7 cellular contexts compared by ENCODE assay signal in the genomic region with DNA sequence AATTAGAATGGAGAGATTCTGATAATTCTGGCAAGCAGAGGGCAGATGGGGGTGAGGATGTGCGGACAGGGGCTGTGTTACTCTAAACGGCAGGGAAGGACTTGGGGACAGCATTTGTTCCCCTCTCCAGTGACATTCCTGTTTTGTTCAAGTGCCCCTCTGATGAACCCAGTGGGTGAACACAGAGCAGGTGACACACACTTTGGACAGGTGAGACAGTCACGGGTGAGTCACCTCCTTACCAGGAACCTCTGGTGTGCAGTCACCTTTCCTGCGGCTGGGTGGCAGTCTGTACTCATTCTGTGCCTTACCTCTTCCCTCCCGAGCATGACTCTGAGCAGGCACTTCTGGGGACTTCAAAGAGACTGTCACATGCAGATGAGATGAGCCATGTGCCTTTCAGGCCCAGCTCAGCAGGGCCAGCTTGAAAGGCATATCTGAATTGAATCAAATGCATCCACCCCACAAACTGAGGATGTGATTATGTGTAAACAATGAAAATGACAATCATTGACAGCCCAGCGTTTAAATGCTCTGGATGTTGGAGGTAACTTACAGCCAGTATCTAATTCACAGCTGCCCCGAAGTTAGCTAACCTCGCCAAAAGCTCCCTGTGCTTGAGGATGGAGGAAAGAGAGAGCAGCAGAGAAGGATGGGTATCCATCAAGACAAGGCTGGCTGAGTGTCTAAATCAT.
DNase-seq lines count a peak whose midpoint lies in the region; ATAC-seq and TF ChIP-seq lines count a peak whose summit lies in the region.
"Not testable (repeated sequence)": the region's sequence is repeated elsewhere in the genome, so short reads cannot be mapped to it uniquely, and the experiment has no call there.

No MANE protein-coding gene starts in this region.

- CTCF ChIA-PET in activated CD4-positive, alpha-beta memory T cell treated with anti-CD3 and anti-CD28 coated beads, Interleukin-2, amount 10 ng/mL, durations not matched to agents 7 days and 5 days (lab: Charles Lee) = interaction anchor here (1.4 to 1.7 kb wide), 2 partner anchors 212 to 218 kb away, joined by 3 to 7 read pairs; no protein-coding TSS in a partner anchor

- not testable (repeated sequence) for H3K9me2 ChIP-seq in MM.1S (replicated peaks; ENCODE audit: insufficient read depth, low read length)

- H3K36me3 ChIP-seq in MM.1S (replicated peaks; ENCODE audit: insufficient read depth, low read length); mucosa of descending colon (ENCODE audit: low read depth): not testable (repeated sequence)

- DNase-seq in MM.1S = peak; percentile 11
- not testable (repeated sequence) for DNase-seq in activated CD4-positive, alpha-beta memory T cell treated with anti-CD3 and anti-CD28 coated beads, Interleukin-2, amount 10 ng/mL, durations not matched to agents 7 days and 5 days; effector memory CD8-positive, alpha-beta T cell; mucosa of descending colon

- H3K36me3 Mint-ChIP-seq in activated CD4-positive, alpha-beta memory T cell treated with anti-CD3 and anti-CD28 coated beads, Interleukin-2, amount 10 ng/mL, durations not matched to agents 7 days and 5 days (ENCODE audit: low read depth) = peaks cover 24% of the 10 kb centered on the region
- not testable (repeated sequence) for H3K36me3 Mint-ChIP-seq in effector memory CD8-positive, alpha-beta T cell (ENCODE audit: insufficient read depth)

- not testable (repeated sequence) for H3K4me3 ChIP-seq in MM.1S (ENCODE audit: low read length); mucosa of descending colon

- TF ChIP-seq CTCF in MM.1S (IDR thresholded peaks at IDR 0.05; ENCODE audit: low read length); mucosa of descending colon (IDR thresholded peaks at IDR 0.05): not testable (repeated sequence)

- H3K4me2 ChIP-seq in MM.1S (ENCODE audit: low read depth, low read length) = not testable (repeated sequence)

- not testable (repeated sequence) for H3K9me3 ChIP-seq in MM.1S (replicated peaks; ENCODE audit: insufficient read depth, low read length); mucosa of descending colon

- H3K27me3 Mint-ChIP-seq in activated CD4-positive, alpha-beta memory T cell treated with anti-CD3 and anti-CD28 coated beads, Interleukin-2, amount 10 ng/mL, durations not matched to agents 7 days and 5 days; effector memory CD8-positive, alpha-beta T cell: not testable (repeated sequence)

- H3K4me3 Mint-ChIP-seq in activated CD4-positive, alpha-beta memory T cell treated with anti-CD3 and anti-CD28 coated beads, Interleukin-2, amount 10 ng/mL, durations not matched to agents 7 days and 5 days; effector memory CD8-positive, alpha-beta T cell: not testable (repeated sequence)

- peaks cover 73% of the 10 kb centered on the region for H3K79me2 ChIP-seq in MM.1S (ENCODE audit: low read length)

- H3K9me3 Mint-ChIP-seq in activated CD4-positive, alpha-beta memory T cell treated with anti-CD3 and anti-CD28 coated beads, Interleukin-2, amount 10 ng/mL, durations not matched to agents 7 days and 5 days; effector memory CD8-positive, alpha-beta T cell: not testable (repeated sequence)

- H4K20me1 ChIP-seq in MM.1S (ENCODE audit: insufficient read depth, low read length) = not testable (repeated sequence)

- not testable (repeated sequence) for H2AFZ ChIP-seq in MM.1S (ENCODE audit: low read length)

- POLR2A ChIA-PET in activated CD4-positive, alpha-beta memory T cell treated with anti-CD3 and anti-CD28 coated beads, Interleukin-2, amount 10 ng/mL, durations not matched to agents 7 days and 5 days (lab: Charles Lee) = not testable (repeated sequence)

- H3K4me1 Mint-ChIP-seq in activated CD4-positive, alpha-beta memory T cell treated with anti-CD3 and anti-CD28 coated beads, Interleukin-2, amount 10 ng/mL, durations not matched to agents 7 days and 5 days = peaks cover 49% of the 10 kb centered on the region
- peaks cover 7 to 11% of the 10 kb centered on the region in 2 donors for H3K4me1 Mint-ChIP-seq in effector memory CD8-positive, alpha-beta T cell (ENCODE audit: low read depth in 2 of 2)

- H3K27me3 ChIP-seq in MM.1S (replicated peaks; ENCODE audit: insufficient read depth, low read length) = not testable (repeated sequence)

- not testable (repeated sequence) for H3K9ac ChIP-seq in MM.1S (ENCODE audit: low read length)

- intact Hi-C loops in mucosa of descending colon (cut with DNase I, micrococcal nuclease) = not testable (repeated sequence)

- peak; percentile 89 for ATAC-seq in GM18907 (IDR thresholded peaks at IDR 0.05; ENCODE audit: unreplicated experiment)
- ATAC-seq in GM21717 (IDR thresholded peaks at IDR 0.05; ENCODE audit: unreplicated experiment) = peak; percentile 71
- ATAC-seq in HG03045 (IDR thresholded peaks at IDR 0.05; ENCODE audit: unreplicated experiment) = peak; percentile 52
- ATAC-seq in effector memory CD8-positive, alpha-beta T cell (replicated peaks) = peak; percentile 97
- ATAC-seq in mucosa of descending colon = peak; percentile 95

- H3K4me1 ChIP-seq in MM.1S (ENCODE audit: low read length) = peaks cover 14% of the 10 kb centered on the region; the same call in 1 of the 2 replicates
- not testable (repeated sequence) for H3K4me1 ChIP-seq in mucosa of descending colon (ENCODE audit: low read depth)

- H3K27ac ChIP-seq in MM.1S (ENCODE audit: low read length) = peak overlapping the region; percentile 55; the same call in 1 of the 2 replicates

- peak overlapping the region; percentile 72 for H3K27ac Mint-ChIP-seq in activated CD4-positive, alpha-beta memory T cell treated with anti-CD3 and anti-CD28 coated beads, Interleukin-2, amount 10 ng/mL, durations not matched to agents 7 days and 5 days
- H3K27ac Mint-ChIP-seq in effector memory CD8-positive, alpha-beta T cell = not testable (repeated sequence)

- H3F3A ChIP-seq in MM.1S (ENCODE audit: insufficient read depth, low read length) = not testable (repeated sequence)
